1 cellular context compared by ENCODE assay signal in genomic region chr18:35215026-35215425, GRCh38.
TF ChIP-seq lines count a peak whose summit lies in the region.

No MANE protein-coding gene starts in this region.

TF ChIP-seq in HepG2, 621 proteins besides CTCF, POLR2A, EP300 and RAD21:
- TF ChIP-seq ZNF567 (CRISPR knock-in tag; IDR thresholded peaks at IDR 0.05; ENCODE audit: borderline replicate concordance) (no peak), ZNF7 (CRISPR knock-in tag; IDR thresholded peaks at IDR 0.05) (no peak), HBP1 (CRISPR knock-in tag; IDR thresholded peaks at IDR 0.05; ENCODE audit: low read depth) (no peak)
